In genomic region chr18:47968721-47969120, GRCh38 we compare ENCODE assay signal across 17 cellular contexts. TPM values are rescaled to one million over a fixed set of nuclear protein-coding genes. Genes with fewer than 3 reads are reported as not detected.
A peak's percentile ranks its signal among the peaks of the same experiment; 100 is the strongest.
DNase-seq lines count a peak whose midpoint lies in the region; ATAC-seq and TF ChIP-seq lines count a peak whose summit lies in the region.
"Had no signal": no experiment of that assay in that cellular context is flagged by ENCODE, and none has a peak within 500 bp of the region (broad histone marks: within the 10 kb centered on the region; RNA-seq: fewer than 3 reads in every experiment).

No MANE protein-coding gene starts in this region.

- no peak for ATAC-seq in activated naive CD4-positive, alpha-beta T cell treated with anti-CD3 and anti-CD28 coated beads, Interleukin-2, amount 50 U/mL, for 72 hours
- ATAC-seq in GM19452 (IDR thresholded peaks at IDR 0.05; ENCODE audit: unreplicated experiment), result no peak
- ATAC-seq: activated naive CD8-positive, alpha-beta T cell treated with anti-CD3 and anti-CD28 coated beads, Interleukin-2, amount 50 U/mL, for 24 hours; Panc1 had no signal

- peaks cover 15% of the 10 kb centered on the region; the same call in 1 of the 2 replicates for H3K4me1 ChIP-seq in Caco-2
- H3K4me1 ChIP-seq in ectodermal cell (ENCODE audit: control insufficient read depth, insufficient read depth, low read length), result peaks cover 25% of the 10 kb centered on the region

- no peaks in the 10 kb centered on the region for H3K36me3 Mint-ChIP-seq in Caco-2 (ENCODE audit: insufficient read depth, unreplicated experiment)
- H3K36me3 Mint-ChIP-seq in osteocyte (ENCODE audit: unreplicated experiment), result no peaks in the 10 kb centered on the region
- no peaks in the 10 kb centered on the region for H3K36me3 Mint-ChIP-seq in activated naive CD4-positive, alpha-beta T cell treated with anti-CD3 and anti-CD28 coated beads, Interleukin-2, amount 10 ng/mL, durations not matched to agents 7 days and 5 days
- no peaks in the 10 kb centered on the region for H3K36me3 Mint-ChIP-seq in activated naive CD4-positive, alpha-beta T cell treated with anti-CD3 and anti-CD28 coated beads, Interleukin-2, amount 50 U/mL, for 72 hours

- no peak overlapping the region for H3K4me3 Mint-ChIP-seq in Caco-2 (ENCODE audit: unreplicated experiment)
- H3K4me3 Mint-ChIP-seq in osteocyte (ENCODE audit: unreplicated experiment), result no peak overlapping the region
- no peak overlapping the region for H3K4me3 Mint-ChIP-seq in activated naive CD4-positive, alpha-beta T cell treated with anti-CD3 and anti-CD28 coated beads, Interleukin-2, amount 10 ng/mL, durations not matched to agents 7 days and 5 days
- H3K4me3 Mint-ChIP-seq: activated naive CD8-positive, alpha-beta T cell treated with anti-CD3 and anti-CD28 coated beads, Interleukin-2, amount 50 U/mL, for 24 hours; B cell; dendritic cell treated with granulocyte-macrophage colony-stimulating factor and Interleukin-4, amounts not matched to agents 40 ng/mL and 50 ng/mL, for 4 days had no signal

- no TSS peak for BruUV-seq in Caco-2 (replicated peaks; lab: Mats Ljungman, UMichigan)

- DNase-seq in Caco-2 (no peak), LHCN-M2 (ENCODE audit: low read depth) (peak; percentile 62), osteocyte (ENCODE audit: extremely low spot score, unreplicated experiment) (no peak), NCI-H187 (lab: John Stamatoyannopoulos, UW) (no peak)
- no peak for DNase-seq in activated naive CD4-positive, alpha-beta T cell treated with anti-CD3 and anti-CD28 coated beads, Interleukin-2, amount 10 ng/mL, durations not matched to agents 7 days and 5 days
- no peak for DNase-seq in activated naive CD4-positive, alpha-beta T cell treated with anti-CD3 and anti-CD28 coated beads, Interleukin-2, amount 50 U/mL, for 72 hours (ENCODE audit: low spot score in 2 of 2)
- DNase-seq: activated CD4-positive, alpha-beta T cell treated with anti-CD3 and anti-CD28 coated beads for 4 hours; activated naive CD8-positive, alpha-beta T cell treated with anti-CD3 and anti-CD28 coated beads, Interleukin-2, amount 50 U/mL, for 24 hours; activated T-cell treated with anti-CD3 and anti-CD28 coated beads, Interleukin-2, amount 50 U/mL, for 1 hour; mammary epithelial cell; NCI-H510A; T-helper 1 cell had no signal

- H3K27me3 Mint-ChIP-seq in Caco-2 (ENCODE audit: insufficient read depth, unreplicated experiment) (no peaks in the 10 kb centered on the region), osteocyte (ENCODE audit: unreplicated experiment) (peaks cover 7% of the 10 kb centered on the region)
- H3K27me3 Mint-ChIP-seq in activated naive CD4-positive, alpha-beta T cell treated with anti-CD3 and anti-CD28 coated beads, Interleukin-2, amount 10 ng/mL, durations not matched to agents 7 days and 5 days, result peaks cover 20% of the 10 kb centered on the region
- H3K27me3 Mint-ChIP-seq: activated naive CD8-positive, alpha-beta T cell treated with anti-CD3 and anti-CD28 coated beads, Interleukin-2, amount 50 U/mL, for 24 hours had no signal

- WGBS in ectodermal cell, 2 experiments, result 62 to 65% methylated on average over 4 of the region's 4 CpGs

- H3K36me3 ChIP-seq in Caco-2 (ENCODE audit: control insufficient read depth, insufficient read depth, low read length) (no peaks in the 10 kb centered on the region), ectodermal cell (ENCODE audit: control insufficient read depth, insufficient read depth, low read length) (no peaks in the 10 kb centered on the region)

- H3K27ac ChIP-seq in ectodermal cell (ENCODE audit: insufficient read depth, low read depth, low read length, poor library complexity, severe bottlenecking), result peak overlapping the region; percentile 89

- no peaks in the 10 kb centered on the region for H3K27me3 ChIP-seq in Caco-2 (replicated peaks; ENCODE audit: control insufficient read depth, insufficient read depth, low read length)
- H3K27me3 ChIP-seq in ectodermal cell (ENCODE audit: control insufficient read depth, insufficient read depth, low read length, poor library complexity, severe bottlenecking), result no peaks in the 10 kb centered on the region

- H3K9me3 ChIP-seq in Caco-2, result peaks cover 5% of the 10 kb centered on the region
- H3K9me3 ChIP-seq in ectodermal cell (ENCODE audit: control insufficient read depth, low read length), result no peaks in the 10 kb centered on the region

- TF ChIP-seq CTCF in Caco-2 (IDR thresholded peaks at IDR 0.05; ENCODE audit: insufficient read depth in 1 of 2, low read depth in 1 of 2, low read length in 1 of 2, severe bottlenecking in 1 of 2, unreplicated experiment in 1 of 2), result no peak
- no peak for TF ChIP-seq CTCF in osteocyte (IDR thresholded peaks at IDR 0.05)

- no peak overlapping the region for H3K4me3 ChIP-seq in Caco-2 (ENCODE audit: low read depth, low read length)
- no peak overlapping the region for H3K4me3 ChIP-seq in ectodermal cell (ENCODE audit: insufficient read depth, low read depth, low read length)

- intact Hi-C loops in Caco-2 (cut with micrococcal nuclease; ENCODE audit: unreplicated experiment), result no loop called here

- POLR2A ChIA-PET in Caco-2 (lab: Charles Lee), result no interaction called here

- H3K27ac Mint-ChIP-seq in Caco-2 (ENCODE audit: unreplicated experiment), result peak overlapping the region; percentile 71
- H3K27ac Mint-ChIP-seq in osteocyte (ENCODE audit: unreplicated experiment), result peak overlapping the region; percentile 78
- no peak overlapping the region for H3K27ac Mint-ChIP-seq in activated naive CD4-positive, alpha-beta T cell treated with anti-CD3 and anti-CD28 coated beads, Interleukin-2, amount 10 ng/mL, durations not matched to agents 7 days and 5 days
- H3K27ac Mint-ChIP-seq in activated naive CD4-positive, alpha-beta T cell treated with anti-CD3 and anti-CD28 coated beads, Interleukin-2, amount 50 U/mL, for 72 hours, result no peak overlapping the region
- H3K27ac Mint-ChIP-seq: activated naive CD8-positive, alpha-beta T cell treated with anti-CD3 and anti-CD28 coated beads, Interleukin-2, amount 50 U/mL, for 24 hours; B cell; dendritic cell treated with granulocyte-macrophage colony-stimulating factor and Interleukin-4, amounts not matched to agents 40 ng/mL and 50 ng/mL, for 4 days had no signal

- H3K9me3 Mint-ChIP-seq in Caco-2 (ENCODE audit: unreplicated experiment) (no peaks in the 10 kb centered on the region), osteocyte (ENCODE audit: unreplicated experiment) (no peaks in the 10 kb centered on the region)
- H3K9me3 Mint-ChIP-seq in activated naive CD4-positive, alpha-beta T cell treated with anti-CD3 and anti-CD28 coated beads, Interleukin-2, amount 10 ng/mL, durations not matched to agents 7 days and 5 days, result no peaks in the 10 kb centered on the region
- H3K9me3 Mint-ChIP-seq in activated naive CD4-positive, alpha-beta T cell treated with anti-CD3 and anti-CD28 coated beads, Interleukin-2, amount 50 U/mL, for 72 hours, result peaks cover 0 to 5% of the 10 kb centered on the region in 2 donors
- H3K9me3 Mint-ChIP-seq: activated naive CD8-positive, alpha-beta T cell treated with anti-CD3 and anti-CD28 coated beads, Interleukin-2, amount 50 U/mL, for 24 hours; dendritic cell treated with granulocyte-macrophage colony-stimulating factor and Interleukin-4, amounts not matched to agents 40 ng/mL and 50 ng/mL, for 4 days had no signal

- CTCF ChIA-PET in Caco-2 (lab: Charles Lee), result no interaction called here
- CTCF ChIA-PET in activated naive CD4-positive, alpha-beta T cell treated with anti-CD3 and anti-CD28 coated beads, Interleukin-2, amount 10 ng/mL, durations not matched to agents 7 days and 5 days (lab: Charles Lee), result no interaction called here

- H3K4me1 Mint-ChIP-seq in Caco-2 (ENCODE audit: low read depth, unreplicated experiment) (peaks cover 6% of the 10 kb centered on the region), osteocyte (ENCODE audit: unreplicated experiment) (peaks cover 28% of the 10 kb centered on the region)
- H3K4me1 Mint-ChIP-seq in activated naive CD4-positive, alpha-beta T cell treated with anti-CD3 and anti-CD28 coated beads, Interleukin-2, amount 10 ng/mL, durations not matched to agents 7 days and 5 days, result no peaks in the 10 kb centered on the region
- H3K4me1 Mint-ChIP-seq: activated naive CD8-positive, alpha-beta T cell treated with anti-CD3 and anti-CD28 coated beads, Interleukin-2, amount 50 U/mL, for 24 hours had no signal

RNA-seq across cellular contexts. Expression of gene SMAD2, which starts 38.3 kb away (rescaled TPM):
- 50.9 and 53.5 TPM in 2 replicates for total RNA-seq in Caco-2 (2022)
- 94.3 and 105 TPM in 2 replicates for total RNA-seq in LHCN-M2 (2014; rRNA removed)
- polyA plus RNA-seq in LHCN-M2 (2012), result 57.6 TPM
- 82.0 TPM for polyA plus RNA-seq in ectodermal cell (2013, experiment 1 of 4)
- polyA plus RNA-seq in ectodermal cell (2013, experiment 2 of 4), result 81.3 TPM
- polyA plus RNA-seq in ectodermal cell (2013, experiment 3 of 4), result 53.4 TPM
- 60.8 TPM for polyA plus RNA-seq in ectodermal cell (2013, experiment 4 of 4)
- 145 and 147 TPM in 2 replicates for total RNA-seq in osteocyte
- total RNA-seq in activated naive CD4-positive, alpha-beta T cell treated with anti-CD3 and anti-CD28 coated beads, Interleukin-2, amount 50 U/mL, for 72 hours, result 100 to 1,000 TPM; 108 to 146 TPM

Comparison
In these comparisons a context has a peak if more than half of its experiments do, and no peak if none do; other contexts are left out.
1. H3K27ac Mint-ChIP-seq: peak in Caco-2 (single experiment) and osteocyte (single experiment); none in activated naive CD4-positive, alpha-beta T cell treated with anti-CD3 and anti-CD28 coated beads, Interleukin-2, amount 10 ng/mL, durations not matched to agents 7 days and 5 days (single experiment) and activated naive CD4-positive, alpha-beta T cell treated with anti-CD3 and anti-CD28 coated beads, Interleukin-2, amount 50 U/mL, for 72 hours (0 of 2).